ENCODE assay signal across 8 cellular contexts in the genomic region with DNA sequence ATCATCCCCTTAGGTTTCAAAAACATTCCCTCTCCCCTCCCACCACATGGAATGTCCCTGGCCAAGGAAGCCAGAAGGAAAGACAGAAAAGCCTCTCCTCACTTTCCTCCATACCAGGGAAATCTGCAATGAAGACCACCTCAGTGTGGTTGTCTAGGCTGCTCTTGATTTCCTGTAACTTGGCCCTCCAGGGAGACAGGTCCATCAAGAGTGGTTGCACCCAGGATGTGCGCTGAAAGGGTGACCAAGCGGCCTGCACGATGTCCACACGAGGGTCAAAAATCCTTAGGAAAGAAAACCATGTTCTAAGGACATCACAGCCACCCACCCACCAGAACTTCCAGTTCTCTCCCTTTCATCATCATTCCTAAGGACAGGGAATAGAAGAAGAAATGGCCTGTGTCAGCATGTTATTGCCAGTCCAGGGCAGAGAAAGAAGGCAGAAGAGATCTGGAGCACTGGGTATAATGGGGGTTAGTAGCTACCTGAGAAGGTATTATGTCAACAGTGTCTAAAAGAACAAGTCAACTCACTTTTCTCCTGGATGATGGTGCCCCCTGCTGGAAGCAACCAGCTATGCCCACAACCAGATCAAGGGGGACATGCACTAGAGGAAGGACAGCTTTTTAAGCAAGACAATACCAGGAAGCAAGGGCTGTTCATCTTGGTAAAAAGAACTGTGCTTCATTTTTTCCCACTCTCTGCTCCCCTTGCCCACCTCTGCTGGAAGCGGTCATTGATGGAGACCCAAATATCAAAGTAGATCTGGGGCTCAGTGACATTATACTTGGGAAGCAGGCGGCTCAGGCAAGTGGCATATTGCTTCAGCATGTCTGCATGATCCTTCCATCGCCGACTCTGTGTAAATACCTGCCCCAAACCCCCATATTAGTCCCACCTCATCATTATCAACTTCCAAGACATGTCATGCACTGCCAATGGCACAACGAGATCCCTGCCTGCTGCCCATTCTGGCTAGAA. TPM values are rescaled to one million over a fixed set of nuclear protein-coding genes. Genes with fewer than 3 reads are reported as not detected.
DNase-seq lines count a peak whose midpoint lies in the region; ATAC-seq and TF ChIP-seq lines count a peak whose summit lies in the region.

No MANE protein-coding gene starts in this region.

- H3K9ac ChIP-seq in HCT116 (ENCODE audit: low read length) = no peak overlapping the region

- TF ChIP-seq POLR2A in HCT116 (IDR thresholded peaks at IDR 0.05; ENCODE audit: borderline replicate concordance, extremely low read depth, insufficient read depth, insufficient read length) (no peak), sigmoid colon (IDR thresholded peaks at IDR 0.05) (no peak)

- RAD21 ChIA-PET in HCT116 (lab: Charles Lee; ENCODE audit: low non-redundant PET in 1 of 2, low total read pairs in 2 of 2, uncharacterized antibody in 2 of 2, unreplicated experiment in 2 of 2) = interaction anchor here (0.5 to 2.3 kb wide), 12 partner anchors 10 to 485 kb away, joined by 3 to 25 read pairs (median 4); a partner anchor contains a TSS

- no TSS peak for BruUV-seq in HCT116 (replicated peaks; lab: Mats Ljungman, UMichigan)

- H3K4me1 Mint-ChIP-seq in T-helper 2 cell treated with Interferon-gamma antibody and Interleukin-4, amounts not matched to agents 5 μg/mL and 100 μg/mL, for 36 hours (ENCODE audit: low read depth) = peaks cover 7% of the 10 kb centered on the region

- DNase-seq in Daoy (ENCODE audit: low read depth) = peak; percentile 65
- DNase-seq in HCT116 (ENCODE audit: low read depth, low spot score) = peak; percentile 72
- DNase-seq in NCI-H187 treated with DMSO at 0.1 percent for 48 hours (lab: John Stamatoyannopoulos, UW) = peak; percentile 10
- peak; percentile 71 for DNase-seq in T-helper 2 cell treated with Interferon-gamma antibody and Interleukin-4, amounts not matched to agents 5 μg/mL and 100 μg/mL, for 36 hours (ENCODE audit: low spot score)
- peak; percentile 42 for DNase-seq in amniotic stem cell (lab: John Stamatoyannopoulos, UW)
- peak; percentile 89 for DNase-seq in right atrium auricular region (ENCODE audit: low spot score)
- DNase-seq in sigmoid colon = peak; percentile 90

- H3K36me3 ChIP-seq in HCT116 (ENCODE audit: control insufficient read depth in 1 of 2, insufficient read depth in 2 of 2, low read length in 2 of 2) (peaks cover 16 to 42% of the 10 kb centered on the region in 2 experiments; a peak in 3 of 4 replicates), right atrium auricular region (peaks cover 65% of the 10 kb centered on the region), sigmoid colon (peaks cover 15 to 83% (median 40%) of the 10 kb centered on the region in 4 donors)

- no peak overlapping the region for H2AFZ ChIP-seq in HCT116 (ENCODE audit: low read depth, low read length, poor library complexity, severe bottlenecking)

- H3K27me3 Mint-ChIP-seq in T-helper 2 cell treated with Interferon-gamma antibody and Interleukin-4, amounts not matched to agents 5 μg/mL and 100 μg/mL, for 36 hours (ENCODE audit: low read depth) = no peaks in the 10 kb centered on the region

- H3K27me3 ChIP-seq in HCT116 (ENCODE audit: insufficient read depth, low read length) = no peaks in the 10 kb centered on the region
- H3K27me3 ChIP-seq in right atrium auricular region = no peaks in the 10 kb centered on the region
- H3K27me3 ChIP-seq in sigmoid colon = no peaks in the 10 kb centered on the region

- H3K4me2 ChIP-seq in HCT116 (ENCODE audit: low read length) = no peak overlapping the region

- CTCF ChIA-PET in HCT116 (lab: Charles Lee) = interaction anchor here (0.8 to 5.0 kb wide), 17 partner anchors 9 to 485 kb away, joined by 3 to 118 read pairs (median 4); a partner anchor contains a TSS

- TF ChIP-seq EP300 in sigmoid colon (IDR thresholded peaks at IDR 0.05) = no peak

- no peaks in the 10 kb centered on the region for H3K79me2 ChIP-seq in HCT116 (ENCODE audit: insufficient read depth, low read length)

- no peaks in the 10 kb centered on the region for H3K9me3 Mint-ChIP-seq in T-helper 2 cell treated with Interferon-gamma antibody and Interleukin-4, amounts not matched to agents 5 μg/mL and 100 μg/mL, for 36 hours

- H4K20me1 ChIP-seq in HCT116 (ENCODE audit: insufficient read depth) = no peaks in the 10 kb centered on the region; the same call in 1 of the 2 replicates

- H3K4me1 ChIP-seq in HCT116 (ENCODE audit: control insufficient read depth in 1 of 2, insufficient read depth in 2 of 2, low read length in 2 of 2) (no peaks in the 10 kb centered on the region), right atrium auricular region (no peaks in the 10 kb centered on the region), sigmoid colon (no peaks in the 10 kb centered on the region)

- H3K9me3 ChIP-seq in HCT116 (ENCODE audit: control insufficient read depth in 1 of 2, insufficient read depth in 1 of 2, low read depth in 1 of 2, low read length in 2 of 2) = no peaks in the 10 kb centered on the region
- no peaks in the 10 kb centered on the region for H3K9me3 ChIP-seq in right atrium auricular region
- no peaks in the 10 kb centered on the region for H3K9me3 ChIP-seq in sigmoid colon

- TF ChIP-seq RAD21 in HCT116 (IDR thresholded peaks at IDR 0.05; ENCODE audit: low read depth) = peak; percentile 99

- H3K27ac ChIP-seq in HCT116 (ENCODE audit: low read depth, low read length) (0 out of 2 replicates have a peak overlapping the region, but pooled peaks have one; percentile 4), right atrium auricular region (no peak overlapping the region), sigmoid colon (peak overlapping the region in 1 of 4 donors; percentile 25)

- intact Hi-C loops in HCT116 (cut with micrococcal nuclease) = loop anchor here (1.0 to 10.0 kb wide), 3 partner anchors 132 to 227 kb away; a partner anchor contains a TSS
- intact Hi-C loops in sigmoid colon (cut with DNase I) = loop anchor here (1.0 kb wide), 2 partner anchors 132 to 161 kb away; no protein-coding TSS in a partner anchor

- no peak overlapping the region for H3K4me3 ChIP-seq in HCT116 (replicated peaks in 1 of 2; ENCODE audit: low read depth in 1 of 2, low read length in 2 of 2)
- no peak overlapping the region for H3K4me3 ChIP-seq in right atrium auricular region
- H3K4me3 ChIP-seq in sigmoid colon = no peak overlapping the region

- peak; percentile 81 for ATAC-seq in HCT116
- no peak for ATAC-seq in GM21717 (IDR thresholded peaks at IDR 0.05; ENCODE audit: unreplicated experiment)

- no peaks in the 10 kb centered on the region for H3K9me2 ChIP-seq in HCT116 (ENCODE audit: insufficient read depth)

- peaks cover 26% of the 10 kb centered on the region for H3K36me3 Mint-ChIP-seq in T-helper 2 cell treated with Interferon-gamma antibody and Interleukin-4, amounts not matched to agents 5 μg/mL and 100 μg/mL, for 36 hours (ENCODE audit: low read depth)

- TF ChIP-seq CTCF in HCT116 (IDR thresholded peaks at IDR 0.05 in 2 of 3, conservative IDR thresholded peaks at IDR 0.05 in 1 of 3; ENCODE audit: borderline replicate concordance in 1 of 3, insufficient read depth in 1 of 3, low read depth in 2 of 3, low read length in 2 of 3) (peak; percentile 91 to 96 (median 95)), right atrium auricular region (IDR thresholded peaks at IDR 0.05) (peak; percentile 70 to 91), sigmoid colon (IDR thresholded peaks at IDR 0.05) (peak; percentile 85 to 94 (median 93))

- WGBS in sigmoid colon, 2 donors = 78% methylated on average over 9 of the region's 9 CpGs

- H3K27ac Mint-ChIP-seq in T-helper 2 cell treated with Interferon-gamma antibody and Interleukin-4, amounts not matched to agents 5 μg/mL and 100 μg/mL, for 36 hours = no peak overlapping the region

- no peak overlapping the region for H3K4me3 Mint-ChIP-seq in T-helper 2 cell treated with Interferon-gamma antibody and Interleukin-4, amounts not matched to agents 5 μg/mL and 100 μg/mL, for 36 hours

- POLR2A ChIA-PET in HCT116 (lab: Charles Lee) = interaction anchor here (1.5 to 15.3 kb wide), 3 partner anchors 12 to 128 kb away, joined by 3 to 236 read pairs (median 58); a partner anchor contains a TSS

RNA-seq across cellular contexts. Expression of a gene that starts 9.3 kb away (rescaled TPM):
- total RNA-seq in Daoy (2014; rRNA removed; shearing (Covaris generic)) = 23.3 and 60.0 TPM in 2 replicates
- total RNA-seq in HCT116 (2021; ENCODE audit: unreplicated experiment) = 43.5 TPM
- 30.1 and 32.5 TPM in 2 replicates for polyA plus RNA-seq in HCT116 (2012)
- 10 to 100 TPM; 18.0 to 23.3 TPM for total RNA-seq in right atrium auricular region
- total RNA-seq in sigmoid colon = 10 to 100 TPM; 14.9 to 25.3 (median 24.7) TPM
- polyA plus RNA-seq in sigmoid colon = 10 to 100 TPM in 2 of 3 donors, 1 to 10 TPM in 1; 3.6 to 22.8 (median 11.1) TPM

RNA-seq across cellular contexts. Expression of a gene that starts 13.0 kb away (rescaled TPM):
- total RNA-seq in Daoy (2014; rRNA removed; shearing (Covaris generic)) = 55.8 and 63.8 TPM in 2 replicates
- total RNA-seq in HCT116 (2021; ENCODE audit: unreplicated experiment) (444 TPM), right atrium auricular region (100 to 1,000 TPM in 1 of 2 donors, 10 to 100 TPM in 1; 95.6 to 101 TPM), sigmoid colon (100 to 1,000 TPM; 139 to 249 (median 151) TPM)
- polyA plus RNA-seq in HCT116 (2012) = 132 and 245 TPM in 2 replicates
- 10 to 100 TPM; 52.3 to 93.1 (median 61.0) TPM for polyA plus RNA-seq in sigmoid colon

RNA-seq across cellular contexts. Expression of a gene that starts 25.4 kb away (rescaled TPM):
- total RNA-seq in Daoy (2014; rRNA removed; shearing (Covaris generic)) = 6.0 and 9.8 TPM in 2 replicates
- total RNA-seq in HCT116 (2021; ENCODE audit: unreplicated experiment) = 52.6 TPM
- polyA plus RNA-seq in HCT116 (2012) = 69.9 and 85.7 TPM in 2 replicates
- 10 to 100 TPM; 11.9 to 26.1 TPM for total RNA-seq in right atrium auricular region
- 10 to 100 TPM in 2 of 4 donors, 1 to 10 TPM in 2; 1.9 to 33.3 (median 13.2) TPM for total RNA-seq in sigmoid colon
- polyA plus RNA-seq in sigmoid colon = 100 to 1,000 TPM; 441 to 941 (median 696) TPM

RNA-seq across cellular contexts. Expression of a gene that starts 32.2 kb away (rescaled TPM):
- total RNA-seq in Daoy (2014; rRNA removed; shearing (Covaris generic)) = 2.1 and 2.6 TPM in 2 replicates
- total RNA-seq in HCT116 (2021; ENCODE audit: unreplicated experiment) (1.9 TPM), right atrium auricular region (10 to 100 TPM; 37.2 to 61.7 TPM), sigmoid colon (10 to 100 TPM; 51.2 to 97.5 (median 69.6) TPM)
- polyA plus RNA-seq in HCT116 (2012) = 2.5 and 5.1 TPM in 2 replicates
- polyA plus RNA-seq in sigmoid colon = 10 to 100 TPM; 51.8 to 93.7 (median 68.0) TPM

RNA-seq across cellular contexts. Expression of a gene that starts 43.6 kb away (rescaled TPM):
- 314 and 360 TPM in 2 replicates for total RNA-seq in Daoy (2014; rRNA removed; shearing (Covaris generic))
- total RNA-seq in HCT116 (2021; ENCODE audit: unreplicated experiment) (77.5 TPM), right atrium auricular region (100 to 1,000 TPM; 109 to 194 TPM), sigmoid colon (100 to 1,000 TPM; 124 to 175 (median 141) TPM)
- polyA plus RNA-seq in HCT116 (2012) = 270 and 278 TPM in 2 replicates
- 100 to 1,000 TPM; 165 to 190 (median 179) TPM for polyA plus RNA-seq in sigmoid colon

Comparison
In these comparisons a context has a peak if more than half of its experiments do, and no peak if none do; other contexts are left out.
1. DNase-seq: peak in every context shown above with its lines; median percentile 90 in sigmoid colon; 89 in right atrium auricular region; 72 in HCT116; 71 in T-helper 2 cell treated with Interferon-gamma antibody and Interleukin-4, amounts not matched to agents 5 μg/mL and 100 μg/mL, for 36 hours; 65 in Daoy; 42 in amniotic stem cell; 10 in NCI-H187 treated with DMSO at 0.1 percent for 48 hours.